In genomic region chr10:49183596-49184542, GRCh38 we compare ENCODE assay signal across 1 cellular context.
TF ChIP-seq lines count a peak whose summit lies in the region.

No MANE protein-coding gene starts in this region.

TF ChIP-seq in K562, 482 proteins besides CTCF, POLR2A, EP300 and RAD21 (continued from another document and continues in another):
- TF ChIP-seq ETV5 (CRISPR knock-in tag; IDR thresholded peaks at IDR 0.05; ENCODE audit: low read depth), result peak; percentile 99
- TF ChIP-seq ELF2 (CRISPR knock-in tag; IDR thresholded peaks at IDR 0.05), result peak; percentile 65; the same call in 1 of the 2 replicates
- TF ChIP-seq CHD1 (IDR thresholded peaks at IDR 0.05; ENCODE audit: low read length), result peak; percentile 29
- TF ChIP-seq, protein P1, sequence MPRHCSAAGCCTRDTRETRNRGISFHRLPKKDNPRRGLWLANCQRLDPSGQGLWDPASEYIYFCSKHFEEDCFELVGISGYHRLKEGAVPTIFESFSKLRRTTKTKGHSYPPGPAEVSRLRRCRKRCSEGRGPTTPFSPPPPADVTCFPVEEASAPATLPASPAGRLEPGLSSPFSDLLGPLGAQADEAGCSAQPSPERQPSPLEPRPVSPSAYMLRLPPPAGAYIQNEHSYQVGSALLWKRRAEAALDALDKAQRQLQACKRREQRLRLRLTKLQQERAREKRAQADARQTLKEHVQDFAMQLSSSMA (CRISPR knock-in tag; IDR thresholded peaks at IDR 0.05), result no peak
- no peak for TF ChIP-seq VEZF1 (CRISPR knock-in tag; IDR thresholded peaks at IDR 0.05)
- no peak for TF ChIP-seq ZNF785 (CRISPR knock-in tag; IDR thresholded peaks at IDR 0.05)
- TF ChIP-seq ZNF354B (CRISPR knock-in tag; IDR thresholded peaks at IDR 0.05), result no peak
- TF ChIP-seq DIDO1 (tag; IDR thresholded peaks at IDR 0.05; ENCODE audit: low read depth), result no peak
- peak; percentile 76; the same call in 1 of the 2 replicates for TF ChIP-seq PHF21A (IDR thresholded peaks at IDR 0.05; ENCODE audit: borderline replicate concordance, low read depth)
- no peak for TF ChIP-seq ZFP30 (CRISPR knock-in tag; IDR thresholded peaks at IDR 0.05; ENCODE audit: borderline replicate concordance)
- TF ChIP-seq ZNF512 (tag; IDR thresholded peaks at IDR 0.05), result no peak
- no peak for TF ChIP-seq HDAC8 (tag; IDR thresholded peaks at IDR 0.05)
- TF ChIP-seq GABPB1 (CRISPR knock-in tag; IDR thresholded peaks at IDR 0.05), result 0 out of 2 replicates have a peak, but pooled peaks have one; percentile 21
- TF ChIP-seq, protein P2, sequence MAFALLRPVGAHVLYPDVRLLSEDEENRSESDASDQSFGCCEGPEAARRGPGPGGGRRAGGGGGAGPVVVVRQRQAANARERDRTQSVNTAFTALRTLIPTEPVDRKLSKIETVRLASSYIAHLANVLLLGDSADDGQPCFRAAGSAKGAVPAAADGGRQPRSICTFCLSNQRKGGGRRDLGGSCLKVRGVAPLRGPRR (CRISPR knock-in tag; IDR thresholded peaks at IDR 0.05), result no peak
- peak; percentile 67 for TF ChIP-seq TAL1 (IDR thresholded peaks at IDR 0.05)
- 0 out of 2 replicates have a peak, but pooled peaks have one; percentile 16 for TF ChIP-seq PHB2 (IDR thresholded peaks at IDR 0.05; ENCODE audit: low read depth)
- TF ChIP-seq ZNF395 (CRISPR knock-in tag; IDR thresholded peaks at IDR 0.05), result no peak; the same call in 1 of the 2 replicates
- no peak for TF ChIP-seq NR2C1 (IDR thresholded peaks at IDR 0.05)
- 0 out of 2 replicates have a peak, but pooled peaks have one; percentile 38 for TF ChIP-seq NR2C1 (tag; IDR thresholded peaks at IDR 0.05)
- TF ChIP-seq SMARCA4 (IDR thresholded peaks at IDR 0.05), result peak; percentile 95
- TF ChIP-seq PRPF4 (IDR thresholded peaks at IDR 0.05; ENCODE audit: insufficient read depth, low read depth, low read length, poor library complexity, severe bottlenecking), result no peak
- peak in 1 of 2 experiments; percentile 83; a peak in 2 of 4 replicates for TF ChIP-seq RCOR1 (IDR thresholded peaks at IDR 0.05; ENCODE audit: borderline replicate concordance in 1 of 2, low read depth in 2 of 2, low read length in 2 of 2)
- peak; percentile 53 for TF ChIP-seq MTA2 (IDR thresholded peaks at IDR 0.05; ENCODE audit: low read depth)
- no peak for TF ChIP-seq FOXK1 (CRISPR knock-in tag; IDR thresholded peaks at IDR 0.05; ENCODE audit: borderline replicate concordance)
- TF ChIP-seq ZNF551 (CRISPR knock-in tag; IDR thresholded peaks at IDR 0.05), result no peak
- no peak for TF ChIP-seq CBFB (CRISPR knock-in tag; IDR thresholded peaks at IDR 0.05)
- peak; percentile 49; the same call in 1 of the 2 replicates for TF ChIP-seq EHMT2 (IDR thresholded peaks at IDR 0.05)
- no peak for TF ChIP-seq ZSCAN32 (CRISPR knock-in tag; IDR thresholded peaks at IDR 0.05)
- TF ChIP-seq, protein P3, sequence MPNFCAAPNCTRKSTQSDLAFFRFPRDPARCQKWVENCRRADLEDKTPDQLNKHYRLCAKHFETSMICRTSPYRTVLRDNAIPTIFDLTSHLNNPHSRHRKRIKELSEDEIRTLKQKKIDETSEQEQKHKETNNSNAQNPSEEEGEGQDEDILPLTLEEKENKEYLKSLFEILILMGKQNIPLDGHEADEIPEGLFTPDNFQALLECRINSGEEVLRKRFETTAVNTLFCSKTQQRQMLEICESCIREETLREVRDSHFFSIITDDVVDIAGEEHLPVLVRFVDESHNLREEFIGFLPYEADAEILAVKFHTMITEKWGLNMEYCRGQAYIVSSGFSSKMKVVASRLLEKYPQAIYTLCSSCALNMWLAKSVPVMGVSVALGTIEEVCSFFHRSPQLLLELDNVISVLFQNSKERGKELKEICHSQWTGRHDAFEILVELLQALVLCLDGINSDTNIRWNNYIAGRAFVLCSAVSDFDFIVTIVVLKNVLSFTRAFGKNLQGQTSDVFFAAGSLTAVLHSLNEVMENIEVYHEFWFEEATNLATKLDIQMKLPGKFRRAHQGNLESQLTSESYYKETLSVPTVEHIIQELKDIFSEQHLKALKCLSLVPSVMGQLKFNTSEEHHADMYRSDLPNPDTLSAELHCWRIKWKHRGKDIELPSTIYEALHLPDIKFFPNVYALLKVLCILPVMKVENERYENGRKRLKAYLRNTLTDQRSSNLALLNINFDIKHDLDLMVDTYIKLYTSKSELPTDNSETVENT (CRISPR knock-in tag; IDR thresholded peaks at IDR 0.05), result no peak
- no peak for TF ChIP-seq RUNX1 (IDR thresholded peaks at IDR 0.05; ENCODE audit: low read depth)
- no peak for TF ChIP-seq BRF2 (IDR thresholded peaks at IDR 0.05; ENCODE audit: borderline replicate concordance, insufficient read depth, insufficient read length)
- TF ChIP-seq, protein P4, sequence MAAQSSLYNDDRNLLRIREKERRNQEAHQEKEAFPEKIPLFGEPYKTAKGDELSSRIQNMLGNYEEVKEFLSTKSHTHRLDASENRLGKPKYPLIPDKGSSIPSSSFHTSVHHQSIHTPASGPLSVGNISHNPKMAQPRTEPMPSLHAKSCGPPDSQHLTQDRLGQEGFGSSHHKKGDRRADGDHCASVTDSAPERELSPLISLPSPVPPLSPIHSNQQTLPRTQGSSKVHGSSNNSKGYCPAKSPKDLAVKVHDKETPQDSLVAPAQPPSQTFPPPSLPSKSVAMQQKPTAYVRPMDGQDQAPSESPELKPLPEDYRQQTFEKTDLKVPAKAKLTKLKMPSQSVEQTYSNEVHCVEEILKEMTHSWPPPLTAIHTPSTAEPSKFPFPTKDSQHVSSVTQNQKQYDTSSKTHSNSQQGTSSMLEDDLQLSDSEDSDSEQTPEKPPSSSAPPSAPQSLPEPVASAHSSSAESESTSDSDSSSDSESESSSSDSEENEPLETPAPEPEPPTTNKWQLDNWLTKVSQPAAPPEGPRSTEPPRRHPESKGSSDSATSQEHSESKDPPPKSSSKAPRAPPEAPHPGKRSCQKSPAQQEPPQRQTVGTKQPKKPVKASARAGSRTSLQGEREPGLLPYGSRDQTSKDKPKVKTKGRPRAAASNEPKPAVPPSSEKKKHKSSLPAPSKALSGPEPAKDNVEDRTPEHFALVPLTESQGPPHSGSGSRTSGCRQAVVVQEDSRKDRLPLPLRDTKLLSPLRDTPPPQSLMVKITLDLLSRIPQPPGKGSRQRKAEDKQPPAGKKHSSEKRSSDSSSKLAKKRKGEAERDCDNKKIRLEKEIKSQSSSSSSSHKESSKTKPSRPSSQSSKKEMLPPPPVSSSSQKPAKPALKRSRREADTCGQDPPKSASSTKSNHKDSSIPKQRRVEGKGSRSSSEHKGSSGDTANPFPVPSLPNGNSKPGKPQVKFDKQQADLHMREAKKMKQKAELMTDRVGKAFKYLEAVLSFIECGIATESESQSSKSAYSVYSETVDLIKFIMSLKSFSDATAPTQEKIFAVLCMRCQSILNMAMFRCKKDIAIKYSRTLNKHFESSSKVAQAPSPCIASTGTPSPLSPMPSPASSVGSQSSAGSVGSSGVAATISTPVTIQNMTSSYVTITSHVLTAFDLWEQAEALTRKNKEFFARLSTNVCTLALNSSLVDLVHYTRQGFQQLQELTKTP (IDR thresholded peaks at IDR 0.05; ENCODE audit: low read depth in 1 of 2, partially characterized antibody in 2 of 2), result peak in 1 of 2 experiments; percentile 86
- peak in 1 of 2 experiments; percentile 43; a peak in 1 of 4 replicates for TF ChIP-seq TEAD1 (CRISPR knock-in tag; IDR thresholded peaks at IDR 0.05)
- no peak for TF ChIP-seq ZNF133 (CRISPR knock-in tag; IDR thresholded peaks at IDR 0.05)
- TF ChIP-seq ZNF277 (CRISPR knock-in tag; IDR thresholded peaks at IDR 0.05; ENCODE audit: borderline replicate concordance), result no peak
- TF ChIP-seq, protein P5, sequence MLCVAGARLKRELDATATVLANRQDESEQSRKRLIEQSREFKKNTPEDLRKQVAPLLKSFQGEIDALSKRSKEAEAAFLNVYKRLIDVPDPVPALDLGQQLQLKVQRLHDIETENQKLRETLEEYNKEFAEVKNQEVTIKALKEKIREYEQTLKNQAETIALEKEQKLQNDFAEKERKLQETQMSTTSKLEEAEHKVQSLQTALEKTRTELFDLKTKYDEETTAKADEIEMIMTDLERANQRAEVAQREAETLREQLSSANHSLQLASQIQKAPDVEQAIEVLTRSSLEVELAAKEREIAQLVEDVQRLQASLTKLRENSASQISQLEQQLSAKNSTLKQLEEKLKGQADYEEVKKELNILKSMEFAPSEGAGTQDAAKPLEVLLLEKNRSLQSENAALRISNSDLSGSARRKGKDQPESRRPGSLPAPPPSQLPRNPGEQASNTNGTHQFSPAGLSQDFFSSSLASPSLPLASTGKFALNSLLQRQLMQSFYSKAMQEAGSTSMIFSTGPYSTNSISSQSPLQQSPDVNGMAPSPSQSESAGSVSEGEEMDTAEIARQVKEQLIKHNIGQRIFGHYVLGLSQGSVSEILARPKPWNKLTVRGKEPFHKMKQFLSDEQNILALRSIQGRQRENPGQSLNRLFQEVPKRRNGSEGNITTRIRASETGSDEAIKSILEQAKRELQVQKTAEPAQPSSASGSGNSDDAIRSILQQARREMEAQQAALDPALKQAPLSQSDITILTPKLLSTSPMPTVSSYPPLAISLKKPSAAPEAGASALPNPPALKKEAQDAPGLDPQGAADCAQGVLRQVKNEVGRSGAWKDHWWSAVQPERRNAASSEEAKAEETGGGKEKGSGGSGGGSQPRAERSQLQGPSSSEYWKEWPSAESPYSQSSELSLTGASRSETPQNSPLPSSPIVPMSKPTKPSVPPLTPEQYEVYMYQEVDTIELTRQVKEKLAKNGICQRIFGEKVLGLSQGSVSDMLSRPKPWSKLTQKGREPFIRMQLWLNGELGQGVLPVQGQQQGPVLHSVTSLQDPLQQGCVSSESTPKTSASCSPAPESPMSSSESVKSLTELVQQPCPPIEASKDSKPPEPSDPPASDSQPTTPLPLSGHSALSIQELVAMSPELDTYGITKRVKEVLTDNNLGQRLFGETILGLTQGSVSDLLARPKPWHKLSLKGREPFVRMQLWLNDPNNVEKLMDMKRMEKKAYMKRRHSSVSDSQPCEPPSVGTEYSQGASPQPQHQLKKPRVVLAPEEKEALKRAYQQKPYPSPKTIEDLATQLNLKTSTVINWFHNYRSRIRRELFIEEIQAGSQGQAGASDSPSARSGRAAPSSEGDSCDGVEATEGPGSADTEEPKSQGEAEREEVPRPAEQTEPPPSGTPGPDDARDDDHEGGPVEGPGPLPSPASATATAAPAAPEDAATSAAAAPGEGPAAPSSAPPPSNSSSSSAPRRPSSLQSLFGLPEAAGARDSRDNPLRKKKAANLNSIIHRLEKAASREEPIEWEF (CRISPR knock-in tag; IDR thresholded peaks at IDR 0.05), result no peak; the same call in 1 of the 2 replicates
- peak; percentile 55; the same call in 1 of the 2 replicates for TF ChIP-seq ZNF316 (IDR thresholded peaks at IDR 0.05)
- peak; percentile 82 for TF ChIP-seq ZBTB2 (IDR thresholded peaks at IDR 0.05)
- TF ChIP-seq SRSF7 (optimal IDR thresholded peaks at IDR 0.05; ENCODE audit: low read depth, low read length), result no peak
- no peak for TF ChIP-seq KAT8 (IDR thresholded peaks at IDR 0.05; ENCODE audit: low read depth)
